Comparison of ENCODE assay signal across 7 cellular contexts in the genomic region with DNA sequence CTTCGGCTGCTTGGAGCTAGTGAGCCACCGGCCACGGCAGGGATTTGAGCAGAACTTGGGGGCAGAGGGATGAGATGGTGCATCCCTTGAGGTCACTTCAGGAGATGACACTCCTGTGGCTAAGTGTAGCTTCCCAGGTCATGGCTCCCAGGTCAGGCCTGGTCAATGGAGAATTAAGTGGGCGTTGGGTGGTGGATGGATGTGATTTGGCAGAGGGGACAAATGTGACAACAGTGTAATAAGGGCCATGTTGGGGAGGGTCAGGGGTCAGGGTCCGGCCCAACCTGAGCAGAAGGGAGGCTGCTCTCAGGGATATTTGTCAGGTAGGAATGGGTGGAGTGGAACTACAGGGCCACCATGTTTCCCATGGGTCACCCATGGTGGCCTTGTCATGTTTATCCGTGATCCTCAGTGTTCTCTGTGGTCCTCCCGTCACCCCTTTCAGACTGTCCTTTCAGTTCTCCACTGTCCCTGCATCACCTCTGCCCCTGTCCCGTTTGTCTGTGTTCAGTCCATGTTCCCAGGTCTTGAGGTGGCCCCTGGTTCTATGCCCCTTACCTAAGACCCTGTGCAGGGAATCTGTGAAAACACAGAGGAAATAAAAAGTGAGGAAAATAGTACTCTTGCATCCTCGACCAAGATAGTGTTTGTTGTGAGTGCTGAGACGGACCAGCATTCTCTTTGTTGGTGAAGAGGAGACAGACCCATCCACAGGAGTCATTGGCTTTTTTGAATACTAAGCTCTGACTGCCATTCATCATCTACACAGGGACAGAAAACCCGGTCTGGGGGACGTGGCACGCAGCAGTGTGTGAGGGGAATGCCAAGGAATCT. TPM values are rescaled to one million over a fixed set of nuclear protein-coding genes. Genes with fewer than 3 reads are reported as not detected.
DNase-seq lines count a peak whose midpoint lies in the region.

No MANE protein-coding gene starts in this region.

- peaks cover 14% of the 10 kb centered on the region for H3K27me3 Mint-ChIP-seq in activated naive CD8-positive, alpha-beta T cell
- peaks cover 13 to 26% (median 22%) of the 10 kb centered on the region in 3 donors for H3K27me3 Mint-ChIP-seq in immature natural killer cell (ENCODE audit: low read depth in 3 of 3)

- H3K4me1 ChIP-seq in HUES48 (ENCODE audit: control insufficient read depth, insufficient read depth, low read length) (peaks cover 38% of the 10 kb centered on the region), stomach smooth muscle (ENCODE audit: control insufficient read depth, insufficient read depth, low read length) (peaks cover 59% of the 10 kb centered on the region)

- DNase-seq in immature natural killer cell (no peak), NCI-H1417 treated with DMSO at 0.1 percent for 48 hours (lab: John Stamatoyannopoulos, UW) (no peak), NCI-H2196 (lab: John Stamatoyannopoulos, UW; ENCODE audit: unreplicated experiment) (no peak)
- no peak for DNase-seq in stimulated activated CD4-positive, alpha-beta T cell treated with anti-CD3 and anti-CD28 coated beads, Interleukin-2, amount 100 ng/mL, for 48 hours

- H3K9me3 Mint-ChIP-seq in activated naive CD8-positive, alpha-beta T cell (ENCODE audit: low read depth), result no peaks in the 10 kb centered on the region
- H3K9me3 Mint-ChIP-seq in immature natural killer cell, result no peaks in the 10 kb centered on the region

- H3K27ac ChIP-seq in HUES48 (ENCODE audit: low read depth, low read length) (peak overlapping the region; percentile 89), stomach smooth muscle (ENCODE audit: low read length) (peak overlapping the region; percentile 91)

- H3K4me3 Mint-ChIP-seq in activated naive CD8-positive, alpha-beta T cell, result peak overlapping the region; percentile 98
- H3K4me3 Mint-ChIP-seq in immature natural killer cell, result peak overlapping the region; percentile 89 to 94 (median 93)

- H3K27ac Mint-ChIP-seq in activated naive CD8-positive, alpha-beta T cell, result peak overlapping the region; percentile 97
- H3K27ac Mint-ChIP-seq in immature natural killer cell, result peak overlapping the region; percentile 31 to 93 (median 86)

- peak overlapping the region; percentile 95 for H3K9ac ChIP-seq in HUES48 (ENCODE audit: low read depth, low read length)
- H3K9ac ChIP-seq in stomach smooth muscle (ENCODE audit: low read length in 2 of 2), result peak overlapping the region; percentile 97 to 98

- peak overlapping the region; percentile 92 for H3K4me3 ChIP-seq in HUES48 (ENCODE audit: low read depth, low read length)
- peak overlapping the region; percentile 90 to 94 for H3K4me3 ChIP-seq in stomach smooth muscle (ENCODE audit: low read length in 2 of 2)

- H3K9me3 ChIP-seq in HUES48 (ENCODE audit: control insufficient read depth, insufficient read depth, low read length) (no peaks in the 10 kb centered on the region), stomach smooth muscle (ENCODE audit: control insufficient read depth in 2 of 2, low read length in 2 of 2) (no peaks in the 10 kb centered on the region)

- H3K36me3 Mint-ChIP-seq in activated naive CD8-positive, alpha-beta T cell, result peaks cover 3% of the 10 kb centered on the region
- no peaks in the 10 kb centered on the region for H3K36me3 Mint-ChIP-seq in immature natural killer cell

- peaks cover 32% of the 10 kb centered on the region for H3K36me3 ChIP-seq in HUES48 (ENCODE audit: control insufficient read depth, insufficient read depth, low read length)
- H3K36me3 ChIP-seq in stomach smooth muscle (ENCODE audit: control insufficient read depth in 2 of 2, insufficient read depth in 2 of 2, low read length in 2 of 2), result no peaks in the 10 kb centered on the region

- H3K4me1 Mint-ChIP-seq in activated naive CD8-positive, alpha-beta T cell (ENCODE audit: low read depth), result peaks cover 29% of the 10 kb centered on the region
- H3K4me1 Mint-ChIP-seq in immature natural killer cell, result peaks cover 26 to 33% of the 10 kb centered on the region in 2 donors

- H3K27me3 ChIP-seq in HUES48 (ENCODE audit: control insufficient read depth, insufficient read depth, low read length) (peaks cover 36% of the 10 kb centered on the region), stomach smooth muscle (ENCODE audit: control insufficient read depth in 1 of 2, insufficient read depth in 2 of 2, low read length in 2 of 2) (peaks cover 15 to 20% of the 10 kb centered on the region in 2 donors)

RNA-seq across cellular contexts. Expression of a gene that starts 6.1 kb away (rescaled TPM):
- 10 to 100 TPM; 53.6 to 78.7 (median 57.6) TPM for polyA plus RNA-seq in immature natural killer cell

RNA-seq across cellular contexts. Expression of a gene that starts 22.3 kb away (rescaled TPM):
- not detected for polyA plus RNA-seq in immature natural killer cell

RNA-seq across cellular contexts. Expression of a gene that starts 28.0 kb away (rescaled TPM):
- 10 to 100 TPM in 1 of 3 donors, 1 to 10 TPM in 2; 1.6 to 13.2 (median 4.8) TPM for polyA plus RNA-seq in immature natural killer cell

RNA-seq across cellular contexts. Expression of a gene that starts 41.3 kb away (rescaled TPM):
- not detected for polyA plus RNA-seq in immature natural killer cell

RNA-seq across cellular contexts. Expression of a gene that starts 50.2 kb away (rescaled TPM):
- polyA plus RNA-seq in immature natural killer cell, result 10 to 100 TPM; 19.4 to 51.7 (median 31.6) TPM
